ENCODE assay signal across 15 cellular contexts in the genomic region with DNA sequence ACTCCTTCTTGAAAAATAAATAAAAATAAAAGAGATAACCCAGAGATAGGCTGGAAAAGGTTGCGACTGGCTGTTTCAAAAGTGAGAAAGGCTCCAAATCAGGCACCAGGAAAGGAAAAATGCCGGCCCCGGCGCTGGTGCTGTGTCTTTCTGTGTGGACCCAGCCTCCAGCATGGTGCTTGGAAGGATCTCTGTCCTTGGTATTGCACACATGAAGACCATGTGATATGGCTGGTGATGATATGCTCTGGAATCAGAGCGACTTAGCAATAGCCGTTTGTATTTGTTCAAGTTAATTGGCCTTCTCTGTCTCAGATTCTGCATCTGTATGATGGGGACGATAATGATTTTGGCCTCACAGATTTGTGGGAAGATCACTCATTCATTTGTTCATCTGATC. TPM values are rescaled to one million over a fixed set of nuclear protein-coding genes. Genes with fewer than 3 reads are reported as not detected.
A peak's percentile ranks its signal among the peaks of the same experiment; 100 is the strongest.
DNase-seq lines count a peak whose midpoint lies in the region; ATAC-seq and TF ChIP-seq lines count a peak whose summit lies in the region.
"Had no signal": no experiment of that assay in that cellular context is flagged by ENCODE, and none has a peak within 500 bp of the region (broad histone marks: within the 10 kb centered on the region; RNA-seq: fewer than 3 reads in every experiment).

No MANE protein-coding gene starts in this region.

- peak overlapping the region; percentile 4 for H3K4me3 Mint-ChIP-seq in glutamatergic neuron (ENCODE audit: unreplicated experiment)
- no peak overlapping the region for H3K4me3 Mint-ChIP-seq in activated T-cell treated with anti-CD3 and anti-CD28 coated beads, Interleukin-2, amount 50 U/mL, for 24 hours
- no peak overlapping the region for H3K4me3 Mint-ChIP-seq in stimulated activated naive CD8-positive, alpha-beta T cell treated with anti-CD3 and anti-CD28 coated beads, Interleukin-15, amount 100 ng/mL, for 72 hours
- H3K4me3 Mint-ChIP-seq: CD4-positive, alpha-beta T cell; IgD-negative memory B cell had no signal

- H3K36me3 ChIP-seq in BLaER1 treated with 17β-estradiol and CSF1 and Interleukin-3, amounts not matched to agents 10 nM and 100 nM, result no peaks in the 10 kb centered on the region

- H3K27ac ChIP-seq in BLaER1 treated with 17β-estradiol and CSF1 and Interleukin-3, amounts not matched to agents 10 nM and 100 nM, result no peak overlapping the region

- peaks cover 0 to 62% (median 13%) of the 10 kb centered on the region in 11 experiments; a peak in 13 of 22 replicates for H4K20me1 ChIP-seq in BLaER1 treated with 17β-estradiol and CSF1 and Interleukin-3, amounts not matched to agents 10 nM and 100 nM

- H3K36me3 Mint-ChIP-seq in glutamatergic neuron (ENCODE audit: unreplicated experiment), result peaks cover 4% of the 10 kb centered on the region
- no peaks in the 10 kb centered on the region for H3K36me3 Mint-ChIP-seq in activated T-cell treated with anti-CD3 and anti-CD28 coated beads, Interleukin-2, amount 50 U/mL, for 24 hours (ENCODE audit: low read depth)
- H3K36me3 Mint-ChIP-seq: IgD-negative memory B cell had no signal

- H3K9me3 Mint-ChIP-seq in glutamatergic neuron (ENCODE audit: unreplicated experiment), result peaks cover 12% of the 10 kb centered on the region
- no peaks in the 10 kb centered on the region for H3K9me3 Mint-ChIP-seq in activated T-cell treated with anti-CD3 and anti-CD28 coated beads, Interleukin-2, amount 50 U/mL, for 24 hours
- no peaks in the 10 kb centered on the region for H3K9me3 Mint-ChIP-seq in stimulated activated naive CD8-positive, alpha-beta T cell treated with anti-CD3 and anti-CD28 coated beads, Interleukin-15, amount 100 ng/mL, for 72 hours
- H3K9me3 Mint-ChIP-seq: CD4-positive, alpha-beta T cell; IgD-negative memory B cell had no signal

- H3K4me3 ChIP-seq in BLaER1 treated with 17β-estradiol and CSF1 and Interleukin-3, amounts not matched to agents 10 nM and 100 nM, result no peak overlapping the region

- H3K27ac Mint-ChIP-seq in glutamatergic neuron (ENCODE audit: unreplicated experiment), result no peak overlapping the region
- H3K27ac Mint-ChIP-seq in activated T-cell treated with anti-CD3 and anti-CD28 coated beads, Interleukin-2, amount 50 U/mL, for 24 hours, result no peak overlapping the region
- no peak overlapping the region for H3K27ac Mint-ChIP-seq in stimulated activated naive CD8-positive, alpha-beta T cell treated with anti-CD3 and anti-CD28 coated beads, Interleukin-15, amount 100 ng/mL, for 72 hours
- H3K27ac Mint-ChIP-seq: CD4-positive, alpha-beta T cell; IgD-negative memory B cell had no signal

- peaks cover 0 to 58% (median 34%) of the 10 kb centered on the region in 10 experiments; a peak in 14 of 20 replicates for H3K4me1 ChIP-seq in BLaER1 treated with 17β-estradiol and CSF1 and Interleukin-3, amounts not matched to agents 10 nM and 100 nM
- H3K4me1 ChIP-seq: Caco-2 had no signal

- in situ Hi-C loops in SK-MEL-5 (cut with HindIII; ENCODE audit: low pct_unique_long_range_greater_than_20kb, low sequenced_read_pairs), result no loop called here

- no peaks in the 10 kb centered on the region for H3K9me3 ChIP-seq in BLaER1 treated with 17β-estradiol and CSF1 and Interleukin-3, amounts not matched to agents 10 nM and 100 nM (replicated peaks in 1 of 11)
- H3K9me3 ChIP-seq: Caco-2 had no signal

- TF ChIP-seq CTCF in glutamatergic neuron (IDR thresholded peaks at IDR 0.05; ENCODE audit: partially characterized antibody, unreplicated experiment), result no peak

- peak; percentile 19 for DNase-seq in SK-MEL-5 (ENCODE audit: low read depth, low spot score)
- no peak for DNase-seq in glutamatergic neuron
- no peak for DNase-seq in NCI-H2171 (lab: John Stamatoyannopoulos, UW)
- no peak for DNase-seq in activated T-cell treated with anti-CD3 and anti-CD28 coated beads, Interleukin-2, amount 50 U/mL, for 24 hours
- no peak for DNase-seq in stimulated activated naive CD8-positive, alpha-beta T cell treated with anti-CD3 and anti-CD28 coated beads, Interleukin-15, amount 100 ng/mL, for 72 hours
- DNase-seq: 8988T; Caco-2; CD4-positive, alpha-beta T cell; GOT3; H7 had no signal

- peak overlapping the region in 7 of 11 experiments; percentile 9 to 80 (median 64); a peak in 10 of 22 replicates for H3K4me2 ChIP-seq in BLaER1 treated with 17β-estradiol and CSF1 and Interleukin-3, amounts not matched to agents 10 nM and 100 nM

- no peak overlapping the region for H3K9ac ChIP-seq in BLaER1 treated with 17β-estradiol and CSF1 and Interleukin-3, amounts not matched to agents 10 nM and 100 nM

- no peak for ATAC-seq in GM18907 (IDR thresholded peaks at IDR 0.05; ENCODE audit: unreplicated experiment)
- no peak for ATAC-seq in stimulated activated naive CD8-positive, alpha-beta T cell treated with anti-CD3 and anti-CD28 coated beads, Interleukin-15, amount 100 ng/mL, for 72 hours
- ATAC-seq: HCT116, HepG2 had no signal

- H3K27me3 ChIP-seq in BLaER1 treated with 17β-estradiol and CSF1 and Interleukin-3, amounts not matched to agents 10 nM and 100 nM, result peaks cover 28 to 58% (median 42%) of the 10 kb centered on the region in 11 experiments

- peaks cover 34% of the 10 kb centered on the region for H3K4me1 Mint-ChIP-seq in glutamatergic neuron (ENCODE audit: low read depth, unreplicated experiment)
- peaks cover 12% of the 10 kb centered on the region for H3K4me1 Mint-ChIP-seq in activated T-cell treated with anti-CD3 and anti-CD28 coated beads, Interleukin-2, amount 50 U/mL, for 24 hours (ENCODE audit: low read depth)
- H3K4me1 Mint-ChIP-seq in stimulated activated naive CD8-positive, alpha-beta T cell treated with anti-CD3 and anti-CD28 coated beads, Interleukin-15, amount 100 ng/mL, for 72 hours, result peaks cover 13% of the 10 kb centered on the region

- H3K27me3 Mint-ChIP-seq in glutamatergic neuron (ENCODE audit: unreplicated experiment), result peaks cover 12% of the 10 kb centered on the region
- H3K27me3 Mint-ChIP-seq in activated T-cell treated with anti-CD3 and anti-CD28 coated beads, Interleukin-2, amount 50 U/mL, for 24 hours, result peaks cover 62% of the 10 kb centered on the region
- peaks cover 58% of the 10 kb centered on the region for H3K27me3 Mint-ChIP-seq in stimulated activated naive CD8-positive, alpha-beta T cell treated with anti-CD3 and anti-CD28 coated beads, Interleukin-15, amount 100 ng/mL, for 72 hours

RNA-seq across cellular contexts. Expression of gene WSCD1, which starts 3.4 kb away (rescaled TPM):
- total RNA-seq in SK-MEL-5 (2014; rRNA removed; shearing (Covaris generic)), result 0.35 and 0.66 TPM in 2 replicates
- polyA plus RNA-seq in SK-MEL-5 (2015; cell fraction: cytosol; rRNA removed), result 0.52 and 1.2 TPM in 2 replicates
- polyA plus RNA-seq in SK-MEL-5 (2015; cell fraction: nucleus; rRNA removed), result 0.19 and 2.4 TPM in 2 replicates
- total RNA-seq in glutamatergic neuron (ENCODE audit: unreplicated experiment), result 35.6 TPM
- total RNA-seq: Caco-2; CD4-positive, alpha-beta T cell had no signal
- polyA plus RNA-seq: IgD-negative memory B cell had no signal

Comparison
In these comparisons a context has a peak if more than half of its experiments do, and no peak if none do; other contexts are left out.
1. RNA of gene WSCD1, which starts 3.4 kb away (total RNA-seq): 35.6 TPM in glutamatergic neuron (single experiment); 0.35 to 0.66 TPM in SK-MEL-5; every median in the first group is over 10 times any median in the second.